In the genomic region with DNA sequence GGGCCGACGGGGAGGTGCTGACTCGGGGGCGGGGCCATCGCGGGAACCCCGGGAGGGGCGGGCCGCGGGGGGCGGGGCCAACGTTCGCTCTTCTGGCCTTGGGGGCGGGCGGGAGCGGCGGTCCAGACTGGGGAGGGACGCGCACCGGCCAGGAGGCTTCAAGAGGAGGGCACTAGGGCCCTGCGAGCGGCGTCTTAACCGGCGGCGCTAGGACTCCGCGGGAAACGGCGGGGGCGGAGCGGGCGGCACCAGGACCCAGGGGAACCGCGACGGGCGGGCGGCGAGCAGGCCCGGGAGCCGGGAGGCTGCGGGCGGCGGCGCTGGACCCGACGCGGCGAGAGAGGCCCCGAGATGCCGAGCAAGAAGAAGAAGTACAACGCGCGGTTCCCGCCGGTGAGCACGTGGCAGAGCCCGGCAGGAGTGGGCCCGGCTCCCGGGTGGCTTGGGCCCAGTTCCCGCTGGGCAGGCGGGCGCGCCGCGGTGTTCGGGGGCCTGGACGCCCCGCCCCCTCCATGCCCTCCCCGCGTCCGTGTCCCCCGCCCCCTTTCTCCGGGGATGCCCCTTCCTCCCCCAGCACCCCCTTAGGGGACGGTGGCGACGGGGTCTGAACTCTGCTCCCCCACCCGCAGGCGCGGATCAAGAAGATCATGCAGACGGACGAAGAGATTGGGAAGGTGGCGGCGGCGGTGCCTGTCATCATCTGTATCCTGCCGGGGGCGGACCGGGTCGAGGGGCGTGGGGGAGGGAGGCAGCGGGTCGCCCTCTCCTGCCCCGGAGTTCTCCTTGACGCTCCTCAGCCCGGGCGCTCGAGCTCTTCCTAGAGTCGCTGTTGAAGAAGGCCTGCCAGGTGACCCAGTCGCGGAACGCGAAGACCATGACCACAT, we compare ENCODE assay signal across 8 cellular contexts. TPM values are rescaled to one million over a fixed set of nuclear protein-coding genes. Genes with fewer than 3 reads are reported as not detected.
DNase-seq lines count a peak whose midpoint lies in the region; ATAC-seq, FAIRE-seq and TF ChIP-seq lines count a peak whose summit lies in the region.

A gene with protein sequence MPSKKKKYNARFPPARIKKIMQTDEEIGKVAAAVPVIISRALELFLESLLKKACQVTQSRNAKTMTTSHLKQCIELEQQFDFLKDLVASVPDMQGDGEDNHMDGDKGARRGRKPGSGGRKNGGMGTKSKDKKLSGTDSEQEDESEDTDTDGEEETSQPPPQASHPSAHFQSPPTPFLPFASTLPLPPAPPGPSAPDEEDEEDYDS (plus strand): TSS at position 276 of the 884 bp plus-strand sequence. CDS start 76 bp downstream, at position 352.

- TF ChIP-seq POLR2A in GM12891 (IDR thresholded peaks at IDR 0.05; ENCODE audit: low read depth, low read length) (no peak), adrenal gland (IDR thresholded peaks at IDR 0.05) (peak; percentile 41 to 59), heart left ventricle (IDR thresholded peaks at IDR 0.05) (peak; percentile 38 to 79), transverse colon (IDR thresholded peaks at IDR 0.05) (peak; percentile 54)

- DNase-seq in GM12891 (ENCODE audit: insufficient read length, low spot score) (peak; percentile 98), NCI-H146 treated with DMSO at 0.1 percent for 48 hours (lab: John Stamatoyannopoulos, UW; ENCODE audit: unreplicated experiment) (peak; percentile 92), T-helper 1 cell (peak; percentile 98 to 100 (median 99)), adrenal gland (peak; percentile 98 to 100 (median 99)), heart left ventricle (peak; percentile 99 to 100 (median 99)), pons (ENCODE audit: low spot score) (peak; percentile 97), transverse colon (peak; percentile 99)

- in situ Hi-C loops in transverse colon (cut with MboI; ENCODE audit: low pct_ligation_motif_present in 1 of 4, low pct_unique_long_range_greater_than_20kb in 1 of 4, low sequenced_read_pairs in 3 of 4), result no loop called here

- H3K36me3 ChIP-seq in adrenal gland (replicated peaks in 1 of 2) (peaks cover 0 to 19% of the 10 kb centered on the region in 2 donors), heart left ventricle (peaks cover 0 to 29% (median 17%) of the 10 kb centered on the region in 9 donors), transverse colon (peaks cover 0 to 6% (median 2%) of the 10 kb centered on the region in 4 donors)

- H3K9me3 ChIP-seq in adrenal gland (replicated peaks in 1 of 3) (no peaks in the 10 kb centered on the region), heart left ventricle (no peaks in the 10 kb centered on the region), transverse colon (no peaks in the 10 kb centered on the region)

- H3K27me3 ChIP-seq in adrenal gland (no peaks in the 10 kb centered on the region), heart left ventricle (no peaks in the 10 kb centered on the region), transverse colon (no peaks in the 10 kb centered on the region)

- TF ChIP-seq EP300 in transverse colon (IDR thresholded peaks at IDR 0.05; ENCODE audit: low read depth), result no peak

- intact Hi-C loops in adrenal gland (cut with DNase I), result loop anchor here in 1 of 2 donors (5.0 kb wide), 1 partner anchor 38 kb away; no protein-coding TSS in a partner anchor
- intact Hi-C loops in heart left ventricle (cut with DNase I), result loop anchor here in 9 of 10 donors (1.0 to 5.0 kb wide), 8 partner anchors 29 to 256 kb away; a partner anchor contains a TSS
- intact Hi-C loops in transverse colon (cut with DNase I; ENCODE audit: low total_unique reads), result loop anchor here (2.0 kb wide), 1 partner anchor 31 kb away; a partner anchor contains a TSS

- TF ChIP-seq CTCF in adrenal gland (IDR thresholded peaks at IDR 0.05) (peak in 1 of 6 experiments; percentile 11), heart left ventricle (IDR thresholded peaks at IDR 0.05) (peak in 2 of 12 donors; percentile 15 to 25), transverse colon (IDR thresholded peaks at IDR 0.05) (no peak)

- peak within 1 kb of the TSS; percentile 82 to 96 (median 93) for H3K4me3 ChIP-seq in adrenal gland
- peak within 1 kb of the TSS; percentile 85 to 100 (median 96) for H3K4me3 ChIP-seq in heart left ventricle
- H3K4me3 ChIP-seq in transverse colon, result peak within 1 kb of the TSS; percentile 84 to 98 (median 91)

- H3K4me1 ChIP-seq in adrenal gland (replicated peaks in 1 of 2) (peaks cover 35 to 47% of the 10 kb centered on the region in 2 donors), heart left ventricle (peaks cover 16 to 55% (median 48%) of the 10 kb centered on the region in 12 donors), transverse colon (peaks cover 34 to 49% (median 46%) of the 10 kb centered on the region in 4 donors)

- FAIRE-seq in GM12891 (lab: Jason Lieb, UNC), result peak; percentile 96

- ATAC-seq in HG02870 (IDR thresholded peaks at IDR 0.05; ENCODE audit: unreplicated experiment) (peak; percentile 80), heart left ventricle (peak; percentile 92 to 96 (median 94))

- H3K27ac ChIP-seq in adrenal gland (peak within 1 kb of the TSS in 4 of 5 donors; percentile 81 to 100 (median 94)), heart left ventricle (peak within 1 kb of the TSS; percentile 95 to 100 (median 97)), transverse colon (peak within 1 kb of the TSS; percentile 96 to 98 (median 96))

- 1% methylated on average over 35 to 102 of the region's 102 CpGs; no CpG with 5 or more reads in 1 of the 4 donors for WGBS in adrenal gland, 4 donors
- WGBS in heart left ventricle, 4 donors, result 0 to 2% (median 1%) methylated on average over 12 to 102 of the region's 102 CpGs
- 2% methylated on average over 39 of the region's 102 CpGs; no CpG with 5 or more reads in 1 of the 2 donors for WGBS in transverse colon (ENCODE audit: low coverage in 1 of 2), 2 donors

TF ChIP-seq in GM12891, 5 proteins besides CTCF, POLR2A, EP300 and RAD21:
- TF ChIP-seq POLR2AphosphoS5 (IDR thresholded peaks at IDR 0.05; ENCODE audit: low read depth, low read length), result no peak
- no peak for TF ChIP-seq SPI1 (IDR thresholded peaks at IDR 0.05; ENCODE audit: low read depth, low read length)
- peak; percentile 65 for TF ChIP-seq PAX5 (IDR thresholded peaks at IDR 0.05; ENCODE audit: insufficient read depth, low read length, severe bottlenecking)
- TF ChIP-seq POU2F2 (IDR thresholded peaks at IDR 0.05; ENCODE audit: low read depth, low read length), result 0 out of 2 replicates have a peak, but pooled peaks have one; percentile 53
- TF ChIP-seq TAF1 (IDR thresholded peaks at IDR 0.05; ENCODE audit: low read depth, low read length), result peak; percentile 37; the same call in 1 of the 2 replicates

RNA-seq across cellular contexts. Expression of the gene that starts here (rescaled TPM):
- 144 TPM for polyA plus RNA-seq in GM12891 (2012; ENCODE audit: low read depth, missing spikeins)
- total RNA-seq in adrenal gland (100 to 1,000 TPM in 2 of 8 donors, 10 to 100 TPM in 6; 75.8 to 111 (median 90.1) TPM), heart left ventricle (100 to 1,000 TPM in 4 of 9 donors, 10 to 100 TPM in 5; 76.5 to 144 (median 96.9) TPM), transverse colon (10 to 100 TPM; 15.7 to 63.2 (median 57.0) TPM)
- polyA plus RNA-seq in adrenal gland (100 to 1,000 TPM in 2 of 3 donors, 10 to 100 TPM in 1; 63.7 to 269 (median 267) TPM), heart left ventricle (100 to 1,000 TPM; 168 to 180 TPM)

Comparison
In these comparisons a context has a peak if more than half of its experiments do, and no peak if none do; other contexts are left out.
1. Peak in every context shown above with its lines: DNase-seq, ATAC-seq, H3K4me3 ChIP-seq and H3K27ac ChIP-seq.